In genomic region chr16:3276679-3277078, GRCh38 we compare ENCODE assay signal across 30 cellular contexts. TPM values are rescaled to one million over a fixed set of nuclear protein-coding genes. Genes with fewer than 3 reads are reported as not detected.
"Had no signal": no experiment of that assay in that cellular context is flagged by ENCODE, and none has a peak within 500 bp of the region (broad histone marks: within the 10 kb centered on the region; RNA-seq: fewer than 3 reads in every experiment).

No MANE protein-coding gene starts in this region.

- H3K4me3 ChIP-seq: ascending aorta, breast epithelium, cardiac muscle cell, colonic mucosa, dorsolateral prefrontal cortex had no signal

- H3K27ac ChIP-seq: ascending aorta, breast epithelium, cardiac muscle cell, colonic mucosa, dorsolateral prefrontal cortex had no signal

- H3K27me3 ChIP-seq: ascending aorta, breast epithelium, cardiac muscle cell, colonic mucosa, dorsolateral prefrontal cortex had no signal

- ATAC-seq: activated naive CD4-positive, alpha-beta T cell treated with anti-CD3 and anti-CD28 coated beads, Interleukin-2, amount 50 U/mL, for 72 hours; activated T-cell treated with anti-CD3 and anti-CD28 coated beads, Interleukin-2, amount 50 U/mL, for 72 hours; esophagus mucosa; T-helper 17 cell; WTC11 had no signal

- DNase-seq: activated CD4-positive, alpha-beta memory T cell treated with anti-CD3 and anti-CD28 coated beads, Interleukin-2, amount 10 ng/mL, durations not matched to agents 7 days and 5 days; activated CD4-positive, alpha-beta T cell treated with anti-CD3 and anti-CD28 coated beads for 1 hour; activated CD4-positive, alpha-beta T cell treated with anti-CD3 and anti-CD28 coated beads for 4 hours; activated CD4-positive, alpha-beta T cell treated with anti-CD3 and anti-CD28 coated beads, Interleukin-2, amount 10 ng/mL, durations not matched to agents 7 days and 5 days; activated CD4-positive, alpha-beta T cell treated with anti-CD3 and anti-CD28 coated beads, Interleukin-2, amount 50 U/mL, for 4 hours; activated CD8-positive, alpha-beta memory T cell treated with anti-CD3 and anti-CD28 coated beads, Interleukin-2, amount 50 U/mL, for 48 hours; activated gamma-delta T cell; activated naive CD4-positive, alpha-beta T cell; activated naive CD4-positive, alpha-beta T cell treated with anti-CD3 and anti-CD28 coated beads, Interleukin-2, amount 10 ng/mL, durations not matched to agents 7 days and 5 days; activated T-cell treated with anti-CD3 and anti-CD28 coated beads for 4 hours; activated T-cell treated with anti-CD3 and anti-CD28 coated beads, Interleukin-2, amount 50 U/mL, for 24 hours; activated T-cell treated with anti-CD3 and anti-CD28 coated beads, Interleukin-2, amount 50 U/mL, for 72 hours; central memory CD4-positive, alpha-beta T cell; cerebellar nuclear complex; colonic mucosa; dorsolateral prefrontal cortex; effector memory CD4-positive, alpha-beta T cell; endodermal cell; foreskin fibroblast; T-helper 1 cell; T-helper 17 cell; T1000 had no signal

- H3K9me3 ChIP-seq: ascending aorta, colonic mucosa had no signal

- FAIRE-seq: frontal cortex had no signal

- H3K36me3 ChIP-seq: ascending aorta, breast epithelium, cardiac muscle cell, colonic mucosa had no signal

- H3K4me1 ChIP-seq: ascending aorta, breast epithelium had no signal

RNA-seq across cellular contexts. Expression of gene MEFV, which starts 20.2 kb away (rescaled TPM):
- total RNA-seq: cardiac muscle cell, endodermal cell, epithelial cell of proximal tubule had no signal
- polyA plus RNA-seq: cardiac muscle cell had no signal
